22 cellular contexts compared by ENCODE assay signal in genomic region chr13:75533866-75534265, GRCh38. TPM values are rescaled to one million over a fixed set of nuclear protein-coding genes. Genes with fewer than 3 reads are reported as not detected.
DNase-seq lines count a peak whose midpoint lies in the region; ATAC-seq, FAIRE-seq and TF ChIP-seq lines count a peak whose summit lies in the region.
"Had no signal": no experiment of that assay in that cellular context is flagged by ENCODE, and none has a peak within 500 bp of the region (broad histone marks: within the 10 kb centered on the region; RNA-seq: fewer than 3 reads in every experiment).

No MANE protein-coding gene starts in this region.

- peaks cover 16% of the 10 kb centered on the region for H3K79me2 ChIP-seq in GM12878 (ENCODE audit: control insufficient read depth, insufficient read depth, low read length)

- H3K9ac ChIP-seq in GM12878 (ENCODE audit: control insufficient read depth, insufficient read depth, low read length) = no peak overlapping the region

- H3K27me3 Mint-ChIP-seq in activated CD8-positive, alpha-beta memory T cell treated with anti-CD3 and anti-CD28 coated beads, Interleukin-2, amount 10 ng/mL, durations not matched to agents 7 days and 5 days = no peaks in the 10 kb centered on the region

- POLR2A ChIA-PET in GM12878 (lab: Charles Lee) = no interaction called here

- H3K36me3 Mint-ChIP-seq in activated CD8-positive, alpha-beta memory T cell treated with anti-CD3 and anti-CD28 coated beads, Interleukin-2, amount 10 ng/mL, durations not matched to agents 7 days and 5 days = peaks cover 30% of the 10 kb centered on the region

- 0 out of 2 replicates have a peak overlapping the region, but pooled peaks have one; percentile 21 for H3K4me2 ChIP-seq in GM12878 (ENCODE audit: control insufficient read depth, insufficient read depth)

- TF ChIP-seq POLR2A in GM12878 (IDR thresholded peaks at IDR 0.05; ENCODE audit: low read depth, low read length) = no peak

- peaks cover 3% of the 10 kb centered on the region; the same call in 1 of the 2 replicates for H4K20me1 ChIP-seq in GM12878 (ENCODE audit: control insufficient read depth, insufficient read depth)

- TF ChIP-seq CTCF in GM12878 (IDR thresholded peaks at IDR 0.05 in 2 of 3, conservative IDR thresholded peaks at IDR 0.05 in 1 of 3; ENCODE audit: control insufficient read depth in 2 of 3, extremely low read depth in 1 of 3, insufficient read depth in 1 of 3, low read depth in 3 of 3, low read length in 3 of 3) (no peak), WERI-Rb-1 (IDR thresholded peaks at IDR 0.05; ENCODE audit: low read depth, low read length) (no peak)

- no peak for TF ChIP-seq RAD21 in GM12878 (IDR thresholded peaks at IDR 0.05; ENCODE audit: insufficient read depth, low read depth, low read length)

- peaks cover 5% of the 10 kb centered on the region; the same call in 1 of the 2 replicates for H3K4me1 ChIP-seq in GM12878 (ENCODE audit: control insufficient read depth, insufficient read depth, low read length)

- H2AFZ ChIP-seq in GM12878 (ENCODE audit: control insufficient read depth, low read depth, low read length) = no peak overlapping the region

- H3K9me3 Mint-ChIP-seq in activated CD8-positive, alpha-beta memory T cell treated with anti-CD3 and anti-CD28 coated beads, Interleukin-2, amount 10 ng/mL, durations not matched to agents 7 days and 5 days (ENCODE audit: low read depth) = peaks cover 4% of the 10 kb centered on the region

- DNase-seq in ACHN = peak; percentile 11
- peak; percentile 18 for DNase-seq in HT1080 (ENCODE audit: low read depth)
- DNase-seq in GM12878 (ENCODE audit: low read depth, low spot score) = no peak
- peak; percentile 61 for DNase-seq in kidney tubule cell (ENCODE audit: low spot score)
- no peak for DNase-seq in WERI-Rb-1
- no peak for DNase-seq in D341Med (ENCODE audit: low spot score)
- DNase-seq in activated CD8-positive, alpha-beta memory T cell treated with anti-CD3 and anti-CD28 coated beads, Interleukin-2, amount 10 ng/mL, durations not matched to agents 7 days and 5 days = no peak
- DNase-seq: 8988T, AML-193, C1 segment of cervical spinal cord, DMS79 treated with DMSO at 0.1 percent for 48 hours, Kasumi-1, MM.1S, NCI-H1048, NCI-H1436, NCI-H187 treated with DMSO at 0.1 percent for 48 hours, NCI-H2107, NCI-H446 treated with DMSO at 0.1 percent for 48 hours, NCI-H526 treated with DMSO at 0.1 percent for 48 hours, OCI-M1 had no signal

- no peak for TF ChIP-seq EP300 in GM12878 (IDR thresholded peaks at IDR 0.05; ENCODE audit: borderline replicate concordance in 1 of 2, control insufficient read depth in 1 of 2, low read depth in 2 of 2, low read length in 2 of 2)

- WGBS in GM12878 (ENCODE audit: insufficient coverage, insufficient replicate concordance, low lambda C conversion rate, missing lambda C conversion rate) = 95% methylated on average over 1 of the region's 1 CpG

- no peak overlapping the region for H3K27ac ChIP-seq in GM12878 (ENCODE audit: control insufficient read depth, insufficient read depth)
- no peak overlapping the region for H3K27ac ChIP-seq in WERI-Rb-1

- H3K9me3 ChIP-seq in GM12878 (replicated peaks; ENCODE audit: control insufficient read depth, insufficient read depth, low read length) = no peaks in the 10 kb centered on the region; the same call in 2 of the 3 replicates
- no peaks in the 10 kb centered on the region for H3K9me3 ChIP-seq in WERI-Rb-1 (ENCODE audit: severe bottlenecking)

- ATAC-seq in GM12878 (no peak), HG02970 (IDR thresholded peaks at IDR 0.05; ENCODE audit: low FRiP score, unreplicated experiment) (no peak)
- ATAC-seq in activated CD8-positive, alpha-beta memory T cell treated with anti-CD3 and anti-CD28 coated beads, Interleukin-2, amount 10 ng/mL, durations not matched to agents 7 days and 5 days = no peak
- ATAC-seq: Right ventricle myocardium inferior had no signal

- H3K4me3 ChIP-seq in GM12878 (no peak overlapping the region), WERI-Rb-1 (ENCODE audit: low read depth, low read length) (no peak overlapping the region)

- in situ Hi-C loops in ACHN (cut with HindIII; ENCODE audit: low pct_ligation_motif_present, low pct_unique_long_range_greater_than_20kb, low sequenced_read_pairs) (no loop called here), GM12878 (cut with MboI) (no loop called here)

- peaks cover 53% of the 10 kb centered on the region for H3K4me1 Mint-ChIP-seq in activated CD8-positive, alpha-beta memory T cell treated with anti-CD3 and anti-CD28 coated beads, Interleukin-2, amount 10 ng/mL, durations not matched to agents 7 days and 5 days

- H3K4me3 Mint-ChIP-seq in activated CD8-positive, alpha-beta memory T cell treated with anti-CD3 and anti-CD28 coated beads, Interleukin-2, amount 10 ng/mL, durations not matched to agents 7 days and 5 days = no peak overlapping the region

- intact Hi-C loops in GM12878 (cut with micrococcal nuclease; ENCODE audit: unreplicated experiment) = no loop called here

- H3K27me3 ChIP-seq in GM12878 (replicated peaks in 1 of 2; ENCODE audit: control insufficient read depth in 2 of 2, insufficient read depth in 2 of 2, low read length in 1 of 2) = no peaks in the 10 kb centered on the region
- H3K27me3 ChIP-seq in WERI-Rb-1 (ENCODE audit: insufficient read depth, low read depth, severe bottlenecking) = no peaks in the 10 kb centered on the region

- SMC1A ChIA-PET in GM12878 (lab: Charles Lee; ENCODE audit: uncharacterized antibody, unreplicated experiment) = interaction anchor here (0.7 to 1.9 kb wide), 6 partner anchors 16 to 815 kb away, joined by 3 to 6 read pairs (median 3); partner anchors contain the start of gene UCHL3

- BruUV-seq in GM12878 (replicated peaks; lab: Mats Ljungman, UMichigan) = no TSS peak

- H3K36me3 ChIP-seq in GM12878 (ENCODE audit: control insufficient read depth in 2 of 2, insufficient read depth in 2 of 2, low read length in 1 of 2) = peaks cover 0 to 7% of the 10 kb centered on the region in 2 experiments; a peak in 3 of 4 replicates
- no peaks in the 10 kb centered on the region for H3K36me3 ChIP-seq in WERI-Rb-1

- no peak for FAIRE-seq in GM12878 (lab: Jason Lieb, UNC)

- RAD21 ChIA-PET in GM12878 (lab: Charles Lee; ENCODE audit: unreplicated experiment) = no interaction called here

- CTCF ChIA-PET in GM12878 (lab: Yijun Ruan, JAX) = interaction anchor here (0.6 kb wide), 1 partner anchor 17 kb away, joined by 3 read pairs; no protein-coding TSS in a partner anchor
- CTCF ChIA-PET in activated CD8-positive, alpha-beta memory T cell treated with anti-CD3 and anti-CD28 coated beads, Interleukin-2, amount 10 ng/mL, durations not matched to agents 7 days and 5 days (lab: Charles Lee) = interaction anchor here (0.6 to 0.9 kb wide), 2 partner anchors 12 to 52 kb away, joined by 3 read pairs; partner anchors contain the start of gene TBC1D4

- no peak overlapping the region for H3K27ac Mint-ChIP-seq in activated CD8-positive, alpha-beta memory T cell treated with anti-CD3 and anti-CD28 coated beads, Interleukin-2, amount 10 ng/mL, durations not matched to agents 7 days and 5 days

RNA-seq across cellular contexts. Expression of gene COMMD6, which starts 3.8 kb away (rescaled TPM):
- total RNA-seq in HT1080 (2014; rRNA removed; shearing (Covaris generic)) = 144 and 188 TPM in 2 replicates
- polyA plus RNA-seq in HT1080 (2015; cell fraction: cytosol; rRNA removed) = 85.7 and 131 TPM in 2 replicates
- 19.8 and 22.0 TPM in 2 replicates for polyA plus RNA-seq in HT1080 (2015; cell fraction: nucleus; rRNA removed)
- total RNA-seq in GM12878 (2013; cell fraction: nucleolus; rRNA removed) = 13.5 and 16.2 TPM in 2 replicates
- total RNA-seq in GM12878 (2014; rRNA removed) (133 and 169 TPM in 2 replicates), GM12878 (2014; rRNA removed; fragmentation: Illumina TruSeq; extraction: Trizol) (197 and 220 TPM in 2 replicates), GM12878 (2021) (142 and 145 TPM in 2 replicates)
- polyA plus RNA-seq in GM12878 (2011; ENCODE audit: low read depth) = 323 TPM
- polyA plus RNA-seq in GM12878 (2011; rRNA removed) (344 and 345 TPM in 2 replicates), GM12878 (2014; fragmentation: Illumina TruSeq; extraction: Trizol) (145 and 158 TPM in 2 replicates), GM12878 (2014; fragmentation: Nextera tagmentation; extraction: Ambion mirVana) (100 to 1,000 TPM; 473 to 509 TPM), GM12878 (2014; rRNA removed) (127 and 146 TPM in 2 replicates), GM12878 (2016; fragmentation: Nextera tagmentation; extraction: Ambion mirVana) (100 to 1,000 TPM; 297 to 312 TPM)
- 50.2 and 52.3 TPM in 2 replicates for polyA plus RNA-seq in GM12878 (2011; cell fraction: cytosol; rRNA removed)
- polyA plus RNA-seq in GM12878 (2011; cell fraction: nucleus; rRNA removed) = 30.0 and 41.2 TPM in 2 replicates
- polyA plus RNA-seq in GM12878 (2012) = 311 and 399 TPM in 2 replicates
- polyA minus RNA-seq in GM12878 (2011; rRNA and poly(A)+ RNA removed) = 6.3 and 21.4 TPM in 2 replicates
- polyA minus RNA-seq in GM12878 (2011; cell fraction: cytosol; rRNA and poly(A)+ RNA removed) = 7.4 and 11.6 TPM in 2 replicates
- 6.6 and 9.7 TPM in 2 replicates for polyA minus RNA-seq in GM12878 (2011; cell fraction: nucleus; rRNA and poly(A)+ RNA removed)
- 100 to 1,000 TPM in 1 of 2 experiments, 10 to 100 TPM in 1; 97.6 to 130 TPM for total RNA-seq in activated CD8-positive, alpha-beta memory T cell treated with anti-CD3 and anti-CD28 coated beads, Interleukin-2, amount 10 ng/mL, durations not matched to agents 7 days and 5 days

RNA-seq across cellular contexts. Expression of gene UCHL3, which starts 15.7 kb away (rescaled TPM):
- 91.9 and 112 TPM in 2 replicates for total RNA-seq in HT1080 (2014; rRNA removed; shearing (Covaris generic))
- polyA plus RNA-seq in HT1080 (2015; cell fraction: cytosol; rRNA removed) = 66.1 and 69.6 TPM in 2 replicates
- 29.4 and 35.5 TPM in 2 replicates for polyA plus RNA-seq in HT1080 (2015; cell fraction: nucleus; rRNA removed)
- 24.7 and 30.0 TPM in 2 replicates for total RNA-seq in GM12878 (2013; cell fraction: nucleolus; rRNA removed)
- total RNA-seq in GM12878 (2014; rRNA removed) (54.4 and 66.5 TPM in 2 replicates), GM12878 (2014; rRNA removed; fragmentation: Illumina TruSeq; extraction: Trizol) (86.1 and 93.4 TPM in 2 replicates), GM12878 (2021) (52.5 and 54.8 TPM in 2 replicates)
- polyA plus RNA-seq in GM12878 (2011; ENCODE audit: low read depth) = 51.5 TPM
- polyA plus RNA-seq in GM12878 (2011; rRNA removed) (52.5 and 73.1 TPM in 2 replicates), GM12878 (2014; fragmentation: Illumina TruSeq; extraction: Trizol) (114 and 148 TPM in 2 replicates), GM12878 (2014; fragmentation: Nextera tagmentation; extraction: Ambion mirVana) (100 to 1,000 TPM; 163 to 166 TPM), GM12878 (2014; rRNA removed) (65.9 and 82.5 TPM in 2 replicates), GM12878 (2016; fragmentation: Nextera tagmentation; extraction: Ambion mirVana) (100 to 1,000 TPM; 176 to 179 TPM)
- polyA plus RNA-seq in GM12878 (2011; cell fraction: cytosol; rRNA removed) = 25.6 and 29.3 TPM in 2 replicates
- 18.6 TPM in 2 replicates for polyA plus RNA-seq in GM12878 (2011; cell fraction: nucleus; rRNA removed)
- polyA plus RNA-seq in GM12878 (2012) = 35.4 and 37.7 TPM in 2 replicates
- 15.7 and 34.9 TPM in 2 replicates for polyA minus RNA-seq in GM12878 (2011; rRNA and poly(A)+ RNA removed)
- polyA minus RNA-seq in GM12878 (2011; cell fraction: cytosol; rRNA and poly(A)+ RNA removed) = 5.5 and 11.2 TPM in 2 replicates
- 5.0 and 9.0 TPM in 2 replicates for polyA minus RNA-seq in GM12878 (2011; cell fraction: nucleus; rRNA and poly(A)+ RNA removed)
- 10 to 100 TPM; 31.1 to 36.7 TPM for total RNA-seq in activated CD8-positive, alpha-beta memory T cell treated with anti-CD3 and anti-CD28 coated beads, Interleukin-2, amount 10 ng/mL, durations not matched to agents 7 days and 5 days

RNA-seq across cellular contexts. Expression of gene TBC1D4, which starts 51.9 kb away (rescaled TPM):
- 26.2 and 28.2 TPM in 2 replicates for total RNA-seq in HT1080 (2014; rRNA removed; shearing (Covaris generic))
- 11.5 and 14.3 TPM in 2 replicates for polyA plus RNA-seq in HT1080 (2015; cell fraction: cytosol; rRNA removed)
- polyA plus RNA-seq in HT1080 (2015; cell fraction: nucleus; rRNA removed) = 23.7 and 24.3 TPM in 2 replicates
- total RNA-seq in GM12878 (2013; cell fraction: nucleolus; rRNA removed) = 25.7 and 28.4 TPM in 2 replicates
- total RNA-seq in GM12878 (2014; rRNA removed) (29.1 and 30.5 TPM in 2 replicates), GM12878 (2014; rRNA removed; fragmentation: Illumina TruSeq; extraction: Trizol) (31.9 and 32.0 TPM in 2 replicates), GM12878 (2021) (38.0 and 38.6 TPM in 2 replicates)
- polyA plus RNA-seq in GM12878 (2011; ENCODE audit: low read depth) = 6.8 TPM
- polyA plus RNA-seq in GM12878 (2011; rRNA removed) (18.4 and 19.5 TPM in 2 replicates), GM12878 (2014; fragmentation: Illumina TruSeq; extraction: Trizol) (30.4 and 33.3 TPM in 2 replicates), GM12878 (2014; fragmentation: Nextera tagmentation; extraction: Ambion mirVana) (10 to 100 TPM; 11.0 to 11.9 TPM), GM12878 (2014; rRNA removed) (26.4 and 27.3 TPM in 2 replicates), GM12878 (2016; fragmentation: Nextera tagmentation; extraction: Ambion mirVana) (10 to 100 TPM; 23.3 to 24.6 TPM)
- polyA plus RNA-seq in GM12878 (2011; cell fraction: cytosol; rRNA removed) = 20.7 and 21.1 TPM in 2 replicates
- 25.5 and 35.4 TPM in 2 replicates for polyA plus RNA-seq in GM12878 (2011; cell fraction: nucleus; rRNA removed)
- 14.4 and 16.9 TPM in 2 replicates for polyA plus RNA-seq in GM12878 (2012)
- polyA minus RNA-seq in GM12878 (2011; rRNA and poly(A)+ RNA removed) = 36.4 and 38.9 TPM in 2 replicates
- polyA minus RNA-seq in GM12878 (2011; cell fraction: cytosol; rRNA and poly(A)+ RNA removed) = 11.6 and 13.9 TPM in 2 replicates
- polyA minus RNA-seq in GM12878 (2011; cell fraction: nucleus; rRNA and poly(A)+ RNA removed) = 15.0 and 21.8 TPM in 2 replicates
- 10 to 100 TPM; 13.9 to 23.6 TPM for total RNA-seq in activated CD8-positive, alpha-beta memory T cell treated with anti-CD3 and anti-CD28 coated beads, Interleukin-2, amount 10 ng/mL, durations not matched to agents 7 days and 5 days

Comparison
In these comparisons a context has a peak if more than half of its experiments do, and no peak if none do; other contexts are left out.
1. DNase-seq: peak in ACHN (single experiment), HT1080 (single experiment) and kidney tubule cell (single experiment); none in GM12878 (single experiment), WERI-Rb-1 (single experiment), D341Med (single experiment) and activated CD8-positive, alpha-beta memory T cell treated with anti-CD3 and anti-CD28 coated beads, Interleukin-2, amount 10 ng/mL, durations not matched to agents 7 days and 5 days (single experiment).